ENCODE assay signal across 16 cellular contexts in genomic region chr3:177438596-177439220, GRCh38.
DNase-seq lines count a peak whose midpoint lies in the region; TF ChIP-seq lines count a peak whose summit lies in the region.
"Had no signal": no experiment of that assay in that cellular context is flagged by ENCODE, and none has a peak within 500 bp of the region (broad histone marks: within the 10 kb centered on the region; RNA-seq: fewer than 3 reads in every experiment).

No MANE protein-coding gene starts in this region.

- no peaks in the 10 kb centered on the region for H4K20me1 ChIP-seq in GM23248 (ENCODE audit: insufficient read depth)
- H4K20me1 ChIP-seq in Karpas-422 (ENCODE audit: insufficient read depth, low read depth, low read length): no peaks in the 10 kb centered on the region

- H3K9me3 Mint-ChIP-seq in nephron: no peaks in the 10 kb centered on the region
- H3K9me3 Mint-ChIP-seq: CD4-positive, alpha-beta T cell; HFFc6 had no signal

- H3K36me3 Mint-ChIP-seq in nephron (ENCODE audit: low read depth): no peaks in the 10 kb centered on the region

- no peaks in the 10 kb centered on the region for H3K36me3 ChIP-seq in GM23248 (ENCODE audit: low read depth)
- no peaks in the 10 kb centered on the region for H3K36me3 ChIP-seq in SJCRH30
- H3K36me3 ChIP-seq in Karpas-422 (ENCODE audit: insufficient read depth, low read length): no peaks in the 10 kb centered on the region

- no peak overlapping the region for H2AFZ ChIP-seq in GM23248
- H2AFZ ChIP-seq in Karpas-422 (ENCODE audit: low read length): no peak overlapping the region

- H3K27me3 Mint-ChIP-seq in nephron (ENCODE audit: low read depth): no peaks in the 10 kb centered on the region
- H3K27me3 Mint-ChIP-seq: B cell; CD4-positive, alpha-beta T cell had no signal

- H3K4me1 ChIP-seq in GM23248 (ENCODE audit: insufficient read depth) (peaks cover 30% of the 10 kb centered on the region), SJCRH30 (peaks cover 5% of the 10 kb centered on the region; the same call in 1 of the 2 replicates), Karpas-422 (ENCODE audit: low read length) (peaks cover 13% of the 10 kb centered on the region)

- peaks cover 7% of the 10 kb centered on the region for H3F3A ChIP-seq in GM23248 (ENCODE audit: insufficient read depth)

- H3K27me3 ChIP-seq in GM23248 (replicated peaks; ENCODE audit: insufficient read depth) (no peaks in the 10 kb centered on the region), SJCRH30 (no peaks in the 10 kb centered on the region), Karpas-422 (ENCODE audit: low read length) (no peaks in the 10 kb centered on the region)

- H3K4me3 Mint-ChIP-seq in nephron: no peak overlapping the region
- H3K4me3 Mint-ChIP-seq: B cell; CD4-positive, alpha-beta T cell; HFFc6 had no signal

- peak; percentile 62 for DNase-seq in AG10803 (ENCODE audit: low read depth)
- DNase-seq in GM23248: peak; percentile 25
- peak; percentile 67 for DNase-seq in cerebellum (ENCODE audit: low spot score)
- no peak for DNase-seq in SJCRH30
- DNase-seq in coronary artery (ENCODE audit: low spot score): no peak
- no peak for DNase-seq in SK-N-DZ (ENCODE audit: low spot score)
- no peak for DNase-seq in Karpas-422
- DNase-seq: ACHN; Calu3; CD4-positive, alpha-beta T cell; DMS 273 treated with DMSO at 0.1 percent for 48 hours; GDM1; HCEC 1CT; HFFc6 had no signal

- no peak overlapping the region for H3K4me2 ChIP-seq in GM23248 (ENCODE audit: unreplicated experiment)
- no peak overlapping the region for H3K4me2 ChIP-seq in Karpas-422 (ENCODE audit: low read depth, low read length, poor library complexity, severe bottlenecking)

- in situ Hi-C loops in GM23248 (cut with MboI): no loop called here

- H3K27ac Mint-ChIP-seq in nephron: peak overlapping the region in 2 of 3 experiments; percentile 85 to 87
- H3K27ac Mint-ChIP-seq: B cell; CD4-positive, alpha-beta T cell; HFFc6 had no signal

- H3K9me3 ChIP-seq in GM23248 (ENCODE audit: low read depth) (no peaks in the 10 kb centered on the region), SJCRH30 (replicated peaks) (no peaks in the 10 kb centered on the region), Karpas-422 (ENCODE audit: low read length) (no peaks in the 10 kb centered on the region)

- no peak overlapping the region for H3K27ac ChIP-seq in GM23248
- H3K27ac ChIP-seq in SJCRH30: no peak overlapping the region
- no peak overlapping the region for H3K27ac ChIP-seq in coronary artery
- no peak overlapping the region for H3K27ac ChIP-seq in Karpas-422 (ENCODE audit: low read length)

- WGBS in GM23248 (ENCODE audit: low coverage in 1 of 2, low lambda C conversion rate in 2 of 2, missing lambda C conversion rate in 2 of 2), 2 experiments: 32 to 43% methylated on average over 7 of the region's 7 CpGs

- no peak for TF ChIP-seq CTCF in AG10803 (conservative IDR thresholded peaks at IDR 0.05; ENCODE audit: low read length)
- TF ChIP-seq CTCF in nephron (IDR thresholded peaks at IDR 0.05; ENCODE audit: unreplicated experiment in 3 of 3): no peak
- no peak for TF ChIP-seq CTCF in coronary artery (IDR thresholded peaks at IDR 0.05)

- H3K4me3 ChIP-seq in AG10803 (ENCODE audit: low read length): no peak overlapping the region
- H3K4me3 ChIP-seq in GM23248: no peak overlapping the region
- no peak overlapping the region for H3K4me3 ChIP-seq in SJCRH30
- no peak overlapping the region for H3K4me3 ChIP-seq in coronary artery
- H3K4me3 ChIP-seq in Karpas-422 (ENCODE audit: low read length): no peak overlapping the region

- no peaks in the 10 kb centered on the region for H3K79me2 ChIP-seq in GM23248 (ENCODE audit: insufficient read depth)
- no peaks in the 10 kb centered on the region for H3K79me2 ChIP-seq in Karpas-422 (ENCODE audit: low read length)

- peaks cover 37% of the 10 kb centered on the region for H3K4me1 Mint-ChIP-seq in nephron

- H3K9me2 ChIP-seq in GM23248 (ENCODE audit: insufficient read depth) (no peaks in the 10 kb centered on the region), Karpas-422 (replicated peaks; ENCODE audit: insufficient read depth, low read length) (no peaks in the 10 kb centered on the region)

- H3K9ac ChIP-seq in GM23248: no peak overlapping the region
- no peak overlapping the region for H3K9ac ChIP-seq in Karpas-422 (ENCODE audit: low read length)

Comparison
In these comparisons a context has a peak if more than half of its experiments do, and no peak if none do; other contexts are left out.
1. DNase-seq: peak in AG10803 (single experiment), GM23248 (single experiment) and cerebellum (single experiment); none in SJCRH30 (0 of 2), coronary artery (single experiment), SK-N-DZ (single experiment) and Karpas-422 (single experiment).